9 cellular contexts compared by ENCODE assay signal in genomic region chr12:54357802-54358619, GRCh38. TPM values are rescaled to one million over a fixed set of nuclear protein-coding genes. Genes with fewer than 3 reads are reported as not detected.
DNase-seq lines count a peak whose midpoint lies in the region; ATAC-seq and TF ChIP-seq lines count a peak whose summit lies in the region.
"Had no signal": no experiment of that assay in that cellular context is flagged by ENCODE, and none has a peak within 500 bp of the region (broad histone marks: within the 10 kb centered on the region; RNA-seq: fewer than 3 reads in every experiment).

No MANE protein-coding gene starts in this region.

- H3K4me2 ChIP-seq in DND-41 (ENCODE audit: insufficient read depth, low read length) (peak overlapping the region; percentile 93), neural progenitor cell (peak overlapping the region; percentile 90)

- no peaks in the 10 kb centered on the region for H3K36me3 ChIP-seq in DND-41 (ENCODE audit: insufficient read depth, low read length)
- no peaks in the 10 kb centered on the region for H3K36me3 ChIP-seq in HUES6 (ENCODE audit: control insufficient read depth, insufficient read depth, low read length)
- no peaks in the 10 kb centered on the region for H3K36me3 ChIP-seq in neural progenitor cell

- DNase-seq in DND-41 (peak; percentile 73), SK-N-DZ (ENCODE audit: low spot score) (peak; percentile 60), coronary artery (ENCODE audit: low spot score) (no peak), neural progenitor cell (ENCODE audit: low spot score) (peak; percentile 22), DMS 273 treated with DMSO at 0.1 percent for 48 hours (lab: John Stamatoyannopoulos, UW) (no peak)

- H3K27ac ChIP-seq in DND-41 (ENCODE audit: low read length) (peak overlapping the region; percentile 96), HUES6 (ENCODE audit: low read depth, low read length) (peak overlapping the region; percentile 45; the same call in 1 of the 2 replicates), coronary artery (peak overlapping the region; percentile 73 to 90), neural progenitor cell (peak overlapping the region; percentile 99)

- H3K9me3 Mint-ChIP-seq in neural progenitor cell = no peaks in the 10 kb centered on the region

- H3K27me3 Mint-ChIP-seq in neural progenitor cell (ENCODE audit: insufficient read depth, low read depth) = peaks cover 2% of the 10 kb centered on the region

- no peaks in the 10 kb centered on the region for H3K9me3 ChIP-seq in DND-41 (ENCODE audit: insufficient read depth, low read length, severe bottlenecking)
- H3K9me3 ChIP-seq in HUES6 (ENCODE audit: control insufficient read depth, insufficient read depth, low read depth, low read length) = no peaks in the 10 kb centered on the region
- H3K9me3 ChIP-seq in neural progenitor cell (ENCODE audit: low read depth) = no peaks in the 10 kb centered on the region

- H3K4me3 Mint-ChIP-seq in neural progenitor cell = no peak overlapping the region

- H2AFZ ChIP-seq in DND-41 (ENCODE audit: low read depth, low read length) (peak overlapping the region; percentile 99), neural progenitor cell (replicated peaks) (no peak overlapping the region)

- peak; percentile 19 for TF ChIP-seq CTCF in DND-41 (IDR thresholded peaks at IDR 0.05; ENCODE audit: borderline replicate concordance, extremely low read depth, low read length, poor library complexity, severe bottlenecking)
- no peak for TF ChIP-seq CTCF in coronary artery (IDR thresholded peaks at IDR 0.05)
- no peak for TF ChIP-seq CTCF in neural progenitor cell (IDR thresholded peaks at IDR 0.05)

- H3K27me3 ChIP-seq in DND-41 (ENCODE audit: insufficient read depth, low read length, poor library complexity) (no peaks in the 10 kb centered on the region), HUES6 (ENCODE audit: control insufficient read depth, insufficient read depth, low read length) (no peaks in the 10 kb centered on the region), neural progenitor cell (no peaks in the 10 kb centered on the region)

- H3K9ac ChIP-seq in DND-41 (ENCODE audit: low read depth, low read length) = peak overlapping the region; percentile 80
- peak overlapping the region; percentile 81 for H3K9ac ChIP-seq in HUES6 (ENCODE audit: low read length)
- H3K9ac ChIP-seq in neural progenitor cell = peak overlapping the region; percentile 63

- H3K79me2 ChIP-seq in DND-41 (ENCODE audit: insufficient read depth, low read length) (no peaks in the 10 kb centered on the region), neural progenitor cell (ENCODE audit: low read depth) (peaks cover 35% of the 10 kb centered on the region)

- peaks cover 63% of the 10 kb centered on the region for H3F3A ChIP-seq in neural progenitor cell (ENCODE audit: low read depth)

- H3K4me1 Mint-ChIP-seq in neural progenitor cell = peaks cover 23% of the 10 kb centered on the region

- no peaks in the 10 kb centered on the region for H4K20me1 ChIP-seq in DND-41 (ENCODE audit: insufficient read depth, low read length)
- H4K20me1 ChIP-seq in neural progenitor cell (ENCODE audit: low read depth) = no peaks in the 10 kb centered on the region

- H3K4me3 ChIP-seq in DND-41 (ENCODE audit: low read depth in 1 of 2, low read length in 2 of 2) (peak overlapping the region; percentile 56 to 86), HUES6 (ENCODE audit: low read depth, low read length) (peak overlapping the region; percentile 83), coronary artery (peak overlapping the region; percentile 86), neural progenitor cell (peak overlapping the region; percentile 53)

- ATAC-seq in DND-41 (ENCODE audit: insufficient read depth, low read depth) = peak; percentile 44
- no peak for ATAC-seq in HG03378 (IDR thresholded peaks at IDR 0.05; ENCODE audit: unreplicated experiment)
- no peak for ATAC-seq in HG02610 (IDR thresholded peaks at IDR 0.05; ENCODE audit: unreplicated experiment)

- H3K27ac Mint-ChIP-seq in neural progenitor cell = no peak overlapping the region

- no peaks in the 10 kb centered on the region for H3K36me3 Mint-ChIP-seq in neural progenitor cell

- H3K4me1 ChIP-seq in DND-41 (ENCODE audit: insufficient read depth, low read length) (peaks cover 31% of the 10 kb centered on the region), HUES6 (ENCODE audit: control insufficient read depth, insufficient read depth, low read length) (peaks cover 60% of the 10 kb centered on the region), neural progenitor cell (peaks cover 78% of the 10 kb centered on the region)

RNA-seq across cellular contexts. Expression of gene GPR84, which starts 6.3 kb away (rescaled TPM):
- polyA plus RNA-seq in SK-N-DZ (2014; cell fraction: cytosol; rRNA removed) = not detected in 2 replicates
- not detected in 2 replicates for polyA plus RNA-seq in SK-N-DZ (2014; cell fraction: nucleus; rRNA removed)
- not detected in 2 replicates for total RNA-seq in neural progenitor cell (ENCODE audit: low replicate concordance)

RNA-seq across cellular contexts. Expression of gene ZNF385A, which starts 26.5 kb away (rescaled TPM):
- polyA plus RNA-seq in SK-N-DZ (2014; cell fraction: cytosol; rRNA removed) = 19.5 and 30.2 TPM in 2 replicates
- 7.6 and 21.2 TPM in 2 replicates for polyA plus RNA-seq in SK-N-DZ (2014; cell fraction: nucleus; rRNA removed)
- 6.2 and 7.2 TPM in 2 replicates for total RNA-seq in neural progenitor cell (ENCODE audit: low replicate concordance)

RNA-seq across cellular contexts. Expression of gene COPZ1, which starts 33.1 kb away (rescaled TPM):
- 181 and 301 TPM in 2 replicates for polyA plus RNA-seq in SK-N-DZ (2014; cell fraction: cytosol; rRNA removed)
- 131 and 141 TPM in 2 replicates for polyA plus RNA-seq in SK-N-DZ (2014; cell fraction: nucleus; rRNA removed)
- 197 and 219 TPM in 2 replicates for total RNA-seq in neural progenitor cell (ENCODE audit: low replicate concordance)

RNA-seq across cellular contexts. Expression of gene NFE2, which starts 57.2 kb away (rescaled TPM):
- 0.15 and 0.51 TPM in 2 replicates for polyA plus RNA-seq in SK-N-DZ (2014; cell fraction: cytosol; rRNA removed)
- polyA plus RNA-seq in SK-N-DZ (2014; cell fraction: nucleus; rRNA removed) = 0.47 TPM in 1 of 2 replicates, not detected in the other
- total RNA-seq in neural progenitor cell (ENCODE audit: low replicate concordance) = 2.8 and 4.3 TPM in 2 replicates
- total RNA-seq: T-helper 1 cell treated with Interleukin-12 subunit alpha and Interleukin-12 subunit beta and Interleukin-4 antibody, amounts not matched to agents 30 ng/mL and 1 ng/mL, for 36 hours had no signal

Comparison
In these comparisons a context has a peak if more than half of its experiments do, and no peak if none do; other contexts are left out.
1. DNase-seq: peak in DND-41 (single experiment), SK-N-DZ (single experiment) and neural progenitor cell (single experiment); none in coronary artery (single experiment) and DMS 273 treated with DMSO at 0.1 percent for 48 hours (single experiment).
2. H3K27ac ChIP-seq: peak in every context shown above with its lines; median percentile 99 in neural progenitor cell; 96 in DND-41; 82 in coronary artery; 45 in HUES6.
3. Peak in every context shown above with its lines, with median percentiles within 50 percentile points of each other: H3K4me3 ChIP-seq and H3K9ac ChIP-seq.